8 cellular contexts compared by ENCODE assay signal in the genomic region with DNA sequence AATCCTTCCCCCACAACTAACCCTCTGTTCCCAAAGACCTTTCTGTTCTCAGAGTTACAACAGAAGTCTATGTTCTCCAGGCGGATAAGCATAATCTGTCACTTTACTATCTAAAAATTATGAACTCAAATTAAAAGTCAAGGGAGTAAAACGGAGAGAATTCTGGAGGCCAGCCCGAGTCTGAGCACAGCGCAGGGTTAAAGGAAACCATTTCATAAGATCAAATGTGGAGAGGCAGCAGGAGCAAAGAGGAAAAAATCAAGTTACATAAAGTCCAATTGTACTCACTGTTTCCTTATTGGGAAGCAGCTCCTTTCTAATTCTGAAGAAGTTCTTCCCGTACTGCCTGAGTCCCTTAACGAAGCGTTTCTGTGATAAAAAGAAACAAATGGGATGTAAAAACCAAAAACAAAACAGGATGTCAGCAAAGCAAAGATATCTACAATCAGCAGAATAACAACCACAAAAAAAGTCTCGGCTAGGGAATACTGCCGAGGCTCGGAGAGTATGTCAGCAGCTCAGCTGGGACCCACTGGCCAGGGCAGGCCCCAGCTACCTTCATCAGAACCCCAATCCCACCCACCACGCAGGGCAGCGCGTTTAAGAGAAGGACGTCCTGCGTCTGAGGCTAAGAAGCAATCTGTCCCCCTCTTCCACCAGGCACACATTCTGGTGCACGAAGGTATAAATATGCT.
A peak's percentile ranks its signal among the peaks of the same experiment; 100 is the strongest.
DNase-seq lines count a peak whose midpoint lies in the region; ATAC-seq and TF ChIP-seq lines count a peak whose summit lies in the region.

No MANE protein-coding gene starts in this region.

- no peak overlapping the region for H3K27ac Mint-ChIP-seq in HFFc6
- no peak overlapping the region for H3K27ac Mint-ChIP-seq in activated CD4-positive, alpha-beta memory T cell treated with anti-CD3 and anti-CD28 coated beads, Interleukin-2, amount 10 ng/mL, durations not matched to agents 7 days and 5 days
- H3K27ac Mint-ChIP-seq in effector memory CD8-positive, alpha-beta T cell: no peak overlapping the region

- peaks cover 3 to 83% (median 65%) of the 10 kb centered on the region in 12 donors for H3K4me1 ChIP-seq in heart left ventricle

- POLR2A ChIA-PET in activated CD4-positive, alpha-beta memory T cell treated with anti-CD3 and anti-CD28 coated beads, Interleukin-2, amount 10 ng/mL, durations not matched to agents 7 days and 5 days (lab: Charles Lee): interaction anchor here (1.0 to 2.3 kb wide), 8 partner anchors 8 to 461 kb away, joined by 3 to 10 read pairs (median 4); a partner anchor contains a TSS

- no peaks in the 10 kb centered on the region for H3K27me3 ChIP-seq in heart left ventricle

- peaks cover 29% of the 10 kb centered on the region for H3K4me1 Mint-ChIP-seq in HFFc6 (ENCODE audit: low read depth)
- H3K4me1 Mint-ChIP-seq in activated CD4-positive, alpha-beta memory T cell treated with anti-CD3 and anti-CD28 coated beads, Interleukin-2, amount 10 ng/mL, durations not matched to agents 7 days and 5 days: peaks cover 44% of the 10 kb centered on the region
- peaks cover 40 to 45% of the 10 kb centered on the region in 2 donors for H3K4me1 Mint-ChIP-seq in effector memory CD8-positive, alpha-beta T cell (ENCODE audit: low read depth in 2 of 2)

- peak; percentile 4 for DNase-seq in HFFc6
- DNase-seq in activated CD4-positive, alpha-beta memory T cell treated with anti-CD3 and anti-CD28 coated beads, Interleukin-2, amount 10 ng/mL, durations not matched to agents 7 days and 5 days: peak; percentile 26
- peak in 3 of 5 donors; percentile 29 to 46 (median 40) for DNase-seq in heart left ventricle
- DNase-seq in skeletal muscle cell (ENCODE audit: low read depth): no peak
- no peak for DNase-seq in effector memory CD8-positive, alpha-beta T cell

- no peaks in the 10 kb centered on the region for H3K9me3 Mint-ChIP-seq in HFFc6
- H3K9me3 Mint-ChIP-seq in activated CD4-positive, alpha-beta memory T cell treated with anti-CD3 and anti-CD28 coated beads, Interleukin-2, amount 10 ng/mL, durations not matched to agents 7 days and 5 days: no peaks in the 10 kb centered on the region
- H3K9me3 Mint-ChIP-seq in effector memory CD8-positive, alpha-beta T cell: no peaks in the 10 kb centered on the region

- no peaks in the 10 kb centered on the region; the same call in 1 of the 2 replicates for H3K27me3 Mint-ChIP-seq in HFFc6 (ENCODE audit: insufficient read depth)
- no peaks in the 10 kb centered on the region for H3K27me3 Mint-ChIP-seq in activated CD4-positive, alpha-beta memory T cell treated with anti-CD3 and anti-CD28 coated beads, Interleukin-2, amount 10 ng/mL, durations not matched to agents 7 days and 5 days
- H3K27me3 Mint-ChIP-seq in effector memory CD8-positive, alpha-beta T cell: no peaks in the 10 kb centered on the region

- TF ChIP-seq POLR2A in heart left ventricle (IDR thresholded peaks at IDR 0.05): no peak

- no peak overlapping the region for H3K4me3 Mint-ChIP-seq in HFFc6
- H3K4me3 Mint-ChIP-seq in activated CD4-positive, alpha-beta memory T cell treated with anti-CD3 and anti-CD28 coated beads, Interleukin-2, amount 10 ng/mL, durations not matched to agents 7 days and 5 days: no peak overlapping the region
- H3K4me3 Mint-ChIP-seq in effector memory CD8-positive, alpha-beta T cell: no peak overlapping the region

- WGBS in heart left ventricle, 4 donors: 1% methylated on average over 16 of the region's 16 CpGs

- H3K9me3 ChIP-seq in heart left ventricle: no peaks in the 10 kb centered on the region

- CTCF ChIA-PET in activated CD4-positive, alpha-beta memory T cell treated with anti-CD3 and anti-CD28 coated beads, Interleukin-2, amount 10 ng/mL, durations not matched to agents 7 days and 5 days (lab: Charles Lee): interaction anchor here (4.3 kb wide), 1 partner anchor 13 kb away, joined by 21 read pairs; no protein-coding TSS in a partner anchor

- H3K27ac ChIP-seq in heart left ventricle: peak overlapping the region; percentile 93 to 100 (median 98)

- peak overlapping the region; percentile 64 to 98 (median 87) for H3K4me3 ChIP-seq in heart left ventricle
- peak overlapping the region; percentile 77 for H3K4me3 ChIP-seq in skeletal muscle cell (ENCODE audit: low read depth, low read length)

- ATAC-seq in heart left ventricle (peak in 3 of 4 donors; percentile 8 to 36 (median 15)), HG03442 (IDR thresholded peaks at IDR 0.05; ENCODE audit: unreplicated experiment) (no peak), GM21526 (IDR thresholded peaks at IDR 0.05; ENCODE audit: low FRiP score, unreplicated experiment) (no peak), HG03342 (IDR thresholded peaks at IDR 0.05; ENCODE audit: unreplicated experiment) (no peak)
- no peak for ATAC-seq in effector memory CD8-positive, alpha-beta T cell (replicated peaks)

- TF ChIP-seq CTCF in HFFc6 (IDR thresholded peaks at IDR 0.05) (no peak), heart left ventricle (IDR thresholded peaks at IDR 0.05) (no peak)

- peaks cover 14% of the 10 kb centered on the region for H3K36me3 Mint-ChIP-seq in HFFc6 (ENCODE audit: low read depth)
- H3K36me3 Mint-ChIP-seq in activated CD4-positive, alpha-beta memory T cell treated with anti-CD3 and anti-CD28 coated beads, Interleukin-2, amount 10 ng/mL, durations not matched to agents 7 days and 5 days (ENCODE audit: low read depth): peaks cover 14% of the 10 kb centered on the region
- peaks cover 24% of the 10 kb centered on the region for H3K36me3 Mint-ChIP-seq in effector memory CD8-positive, alpha-beta T cell (ENCODE audit: insufficient read depth)

- peaks cover 0 to 32% (median 20%) of the 10 kb centered on the region in 9 donors for H3K36me3 ChIP-seq in heart left ventricle

- intact Hi-C loops in heart left ventricle (cut with DNase I): loop anchor here in 8 of 10 donors (2.0 to 10.0 kb wide), 13 partner anchors 14 to 398 kb away; a partner anchor contains a TSS

Comparison
In these comparisons a context has a peak if more than half of its experiments do, and no peak if none do; other contexts are left out.
1. DNase-seq: peak in HFFc6 (single experiment), activated CD4-positive, alpha-beta memory T cell treated with anti-CD3 and anti-CD28 coated beads, Interleukin-2, amount 10 ng/mL, durations not matched to agents 7 days and 5 days (single experiment) and heart left ventricle (3 of 5); none in skeletal muscle cell (single experiment) and effector memory CD8-positive, alpha-beta T cell (0 of 3).
2. ATAC-seq: peak in heart left ventricle (3 of 4); none in effector memory CD8-positive, alpha-beta T cell (single experiment), HG03442 (single experiment), GM21526 (single experiment) and HG03342 (single experiment).